12 cellular contexts compared by ENCODE assay signal in genomic region chr7:74542558-74543117, GRCh38.
A peak's percentile ranks its signal among the peaks of the same experiment; 100 is the strongest.
DNase-seq lines count a peak whose midpoint lies in the region; ATAC-seq and TF ChIP-seq lines count a peak whose summit lies in the region.
"Had no signal": no experiment of that assay in that cellular context is flagged by ENCODE, and none has a peak within 500 bp of the region (broad histone marks: within the 10 kb centered on the region; RNA-seq: fewer than 3 reads in every experiment).

No MANE protein-coding gene starts in this region.

- H3K27me3 ChIP-seq in psoas muscle (ENCODE audit: insufficient read depth in 3 of 3, low read length in 2 of 3) (no peaks in the 10 kb centered on the region), trophoblast cell (ENCODE audit: insufficient read depth, low read length) (no peaks in the 10 kb centered on the region), vagina (no peaks in the 10 kb centered on the region)

- peaks cover 11% of the 10 kb centered on the region for H3K4me1 ChIP-seq in psoas muscle
- H3K4me1 ChIP-seq in trophoblast cell (ENCODE audit: control insufficient read depth in 1 of 2, insufficient read depth in 2 of 2, low read length in 2 of 2) = peaks cover 0 to 3% of the 10 kb centered on the region in 2 experiments
- H3K4me1 ChIP-seq in vagina = peaks cover 7% of the 10 kb centered on the region

- H2AFZ ChIP-seq in trophoblast cell (ENCODE audit: insufficient read depth, low read length, poor library complexity) = no peak overlapping the region

- H3K79me1 ChIP-seq in trophoblast cell (ENCODE audit: low read length) = no peaks in the 10 kb centered on the region

- no peak for TF ChIP-seq POLR2A in vagina (IDR thresholded peaks at IDR 0.05)

- no peak overlapping the region for H2AK5ac ChIP-seq in trophoblast cell (ENCODE audit: low read length)

- peaks cover 4% of the 10 kb centered on the region for H3K9me3 ChIP-seq in psoas muscle
- H3K9me3 ChIP-seq in trophoblast cell (ENCODE audit: insufficient read depth, low read depth, low read length) = no peaks in the 10 kb centered on the region
- no peaks in the 10 kb centered on the region for H3K9me3 ChIP-seq in vagina

- no peak for TF ChIP-seq CTCF in psoas muscle (IDR thresholded peaks at IDR 0.05)
- no peak for TF ChIP-seq CTCF in vagina (IDR thresholded peaks at IDR 0.05)

- ATAC-seq in psoas muscle = peak; percentile 50 to 91 (median 63)
- ATAC-seq in GM21825 (IDR thresholded peaks at IDR 0.05; ENCODE audit: unreplicated experiment) = no peak
- ATAC-seq in HG03159 (IDR thresholded peaks at IDR 0.05; ENCODE audit: unreplicated experiment) = no peak

- H3K4ac ChIP-seq in trophoblast cell (ENCODE audit: low read depth, low read length) = no peak overlapping the region

- H3K4me3 ChIP-seq in psoas muscle (no peak overlapping the region), trophoblast cell (ENCODE audit: low read depth, low read length) (no peak overlapping the region), vagina (no peak overlapping the region)
- H3K4me3 ChIP-seq: thoracic aorta had no signal

- in situ Hi-C loops in KBM-7 (cut with MboI; ENCODE audit: low pct_unique_long_range_greater_than_20kb, low sequenced_read_pairs) = no loop called here

- no peak overlapping the region for H2BK120ac ChIP-seq in trophoblast cell (ENCODE audit: insufficient read depth, low read length, poor library complexity)

- peak overlapping the region; percentile 75 for H3K27ac ChIP-seq in psoas muscle
- no peak overlapping the region for H3K27ac ChIP-seq in trophoblast cell (ENCODE audit: low read depth, low read length)
- H3K27ac ChIP-seq in vagina = no peak overlapping the region
- H3K27ac ChIP-seq: thoracic aorta had no signal

- H3K18ac ChIP-seq in trophoblast cell (ENCODE audit: low read length) = no peak overlapping the region

- H3K79me2 ChIP-seq in trophoblast cell (ENCODE audit: control insufficient read depth, insufficient read depth, low read length, poor library complexity) = no peaks in the 10 kb centered on the region

- no peak overlapping the region for H3K9ac ChIP-seq in trophoblast cell (ENCODE audit: low read length)

- intact Hi-C loops in psoas muscle (cut with DNase I) = loop anchor here in 1 of 2 donors (10.0 kb wide), 1 partner anchor 128 kb away; no protein-coding TSS in a partner anchor
- intact Hi-C loops in vagina (cut with DNase I) = no loop called here

- H2BK12ac ChIP-seq in trophoblast cell (ENCODE audit: low read length) = no peak overlapping the region

- no peak overlapping the region for H4K91ac ChIP-seq in trophoblast cell (ENCODE audit: low read depth, low read length)

- H3K36me3 ChIP-seq in psoas muscle (ENCODE audit: insufficient read depth in 1 of 2, low read depth in 1 of 2) (peaks cover 0 to 90% of the 10 kb centered on the region in 2 donors), trophoblast cell (ENCODE audit: control insufficient read depth in 1 of 2, insufficient read depth in 2 of 2, low read length in 2 of 2) (peaks cover 33% of the 10 kb centered on the region in 2 experiments), vagina (peaks cover 0 to 32% of the 10 kb centered on the region in 2 donors)

- 54 to 76% (median 61%) methylated on average over 9 of the region's 9 CpGs for WGBS in psoas muscle, 3 donors
- WGBS in trophoblast cell (ENCODE audit: extremely low coverage, insufficient coverage, insufficient read length) = no CpG with 5 or more reads among the region's 9 CpGs

- H3K23ac ChIP-seq in trophoblast cell (ENCODE audit: low read length) = no peak overlapping the region

- no peak overlapping the region for H3K4me2 ChIP-seq in trophoblast cell (ENCODE audit: low read length)

- DNase-seq in KBM-7 (peak; percentile 11), NCI-H345 (lab: John Stamatoyannopoulos, UW) (peak; percentile 97), cerebellar cortex (ENCODE audit: low spot score) (peak; percentile 51), psoas muscle (peak; percentile 33 to 71), trophoblast cell (no peak), vagina (ENCODE audit: extremely low spot score in 2 of 2) (no peak)
- DNase-seq: activated CD4-positive, alpha-beta T cell treated with anti-CD3 and anti-CD28 coated beads, Interleukin-2, amount 10 ng/mL, durations not matched to agents 24 days and 14 days; activated naive CD4-positive, alpha-beta T cell treated with Interleukin-2 at 50 U/mL for 16 hours; Kasumi-1 had no signal

- no peak overlapping the region for H2BK5ac ChIP-seq in trophoblast cell (ENCODE audit: low read depth, low read length, poor library complexity)

- no peak overlapping the region for H3K14ac ChIP-seq in trophoblast cell (ENCODE audit: low read length)

- H4K12ac ChIP-seq in trophoblast cell (ENCODE audit: low read depth, low read length) = no peak overlapping the region

- H4K8ac ChIP-seq in trophoblast cell (ENCODE audit: low read depth, low read length) = no peak overlapping the region

Comparison
In these comparisons a context has a peak if more than half of its experiments do, and no peak if none do; other contexts are left out.
1. DNase-seq: peak in KBM-7 (single experiment), NCI-H345 (single experiment), cerebellar cortex (single experiment) and psoas muscle (2 of 2); none in trophoblast cell (0 of 2) and vagina (0 of 2).
2. ATAC-seq: peak in psoas muscle (4 of 4); none in GM21825 (single experiment) and HG03159 (single experiment).